ENCODE assay signal across 26 cellular contexts in the genomic region with DNA sequence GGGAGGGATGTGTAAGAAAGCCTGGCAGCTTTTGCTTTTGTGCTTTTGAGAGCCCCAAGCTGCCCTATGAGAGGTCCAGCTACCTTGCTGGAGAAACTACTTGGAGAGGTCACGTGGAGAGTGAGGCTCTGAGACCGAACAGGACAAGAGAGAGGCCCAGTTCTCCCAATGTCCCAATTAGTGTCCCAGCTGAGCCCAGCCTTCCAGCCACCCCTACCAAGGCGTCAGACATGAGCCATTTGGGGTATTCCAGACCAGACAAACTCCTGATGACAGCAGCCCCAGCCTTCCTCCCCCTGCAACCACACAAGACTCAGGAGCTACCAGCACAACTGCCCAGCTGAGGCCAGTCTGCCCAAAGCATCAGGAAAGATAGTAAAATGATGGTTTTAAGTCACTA. TPM values are rescaled to one million over a fixed set of nuclear protein-coding genes. Genes with fewer than 3 reads are reported as not detected.
A peak's percentile ranks its signal among the peaks of the same experiment; 100 is the strongest.
DNase-seq lines count a peak whose midpoint lies in the region; ATAC-seq and TF ChIP-seq lines count a peak whose summit lies in the region.
"Had no signal": no experiment of that assay in that cellular context is flagged by ENCODE, and none has a peak within 500 bp of the region (broad histone marks: within the 10 kb centered on the region; RNA-seq: fewer than 3 reads in every experiment).

No MANE protein-coding gene starts in this region.

- peaks cover 9% of the 10 kb centered on the region for H3K4me1 Mint-ChIP-seq in neural crest cell

- no peak for TF ChIP-seq CTCF in esophagus squamous epithelium (IDR thresholded peaks at IDR 0.05)
- TF ChIP-seq CTCF in neural crest cell (conservative IDR thresholded peaks at IDR 0.05) = no peak
- TF ChIP-seq CTCF in prostate gland (IDR thresholded peaks at IDR 0.05) = no peak

- TF ChIP-seq POLR2A in esophagus squamous epithelium (IDR thresholded peaks at IDR 0.05) (no peak), prostate gland (IDR thresholded peaks at IDR 0.05) (no peak)

- H3K9me3 ChIP-seq in right cardiac atrium (ENCODE audit: control insufficient read depth, low read length) (no peaks in the 10 kb centered on the region), esophagus squamous epithelium (no peaks in the 10 kb centered on the region), prostate gland (no peaks in the 10 kb centered on the region)
- H3K9me3 ChIP-seq: BE2C, SJSA1 had no signal

- H3K27me3 ChIP-seq in right cardiac atrium (ENCODE audit: control insufficient read depth, insufficient read depth) (no peaks in the 10 kb centered on the region), esophagus squamous epithelium (no peaks in the 10 kb centered on the region), prostate gland (replicated peaks; ENCODE audit: insufficient read depth) (no peaks in the 10 kb centered on the region)
- H3K27me3 ChIP-seq: BE2C, SJSA1 had no signal

- WGBS in right cardiac atrium = 90% methylated on average over 3 of the region's 3 CpGs
- WGBS in esophagus squamous epithelium, 2 donors = 100% methylated on average over 1 of the region's 3 CpGs; no CpG with 5 or more reads in 1 of the 2 donors
- 85% methylated on average over 3 of the region's 3 CpGs for WGBS in prostate gland

- H3K27ac Mint-ChIP-seq in neural crest cell (ENCODE audit: unreplicated experiment) = peak overlapping the region; percentile 57

- peaks cover 13% of the 10 kb centered on the region for H3K36me3 Mint-ChIP-seq in neural crest cell (ENCODE audit: low read depth)
- H3K36me3 Mint-ChIP-seq: CD14-positive monocyte had no signal

- H3K4me3 ChIP-seq in right cardiac atrium (ENCODE audit: low read length) (no peak overlapping the region), esophagus squamous epithelium (no peak overlapping the region), prostate gland (no peak overlapping the region)
- H3K4me3 ChIP-seq: PC-9, SJSA1 had no signal

- intact Hi-C loops in left ventricle myocardium superior (cut with micrococcal nuclease) = no loop called here
- intact Hi-C loops in right cardiac atrium (cut with DNase I) = no loop called here
- intact Hi-C loops in esophagus squamous epithelium (cut with DNase I) = no loop called here
- intact Hi-C loops in prostate gland (cut with DNase I) = no loop called here

- no peak for ATAC-seq in left ventricle myocardium superior
- no peak for ATAC-seq in right cardiac atrium
- ATAC-seq: Right ventricle myocardium inferior had no signal

- H3K27me3 Mint-ChIP-seq in neural crest cell (ENCODE audit: low read depth) = no peaks in the 10 kb centered on the region

- H3K4me1 ChIP-seq in right cardiac atrium (ENCODE audit: control insufficient read depth, insufficient read depth, low read length) (no peaks in the 10 kb centered on the region), esophagus squamous epithelium (peaks cover 8 to 70% (median 21%) of the 10 kb centered on the region in 3 donors), prostate gland (replicated peaks) (no peaks in the 10 kb centered on the region)
- H3K4me1 ChIP-seq: BE2C, SJSA1 had no signal

- H3K27ac ChIP-seq in right cardiac atrium (ENCODE audit: low read length) = no peak overlapping the region
- H3K27ac ChIP-seq in esophagus squamous epithelium = peak overlapping the region in 3 of 4 donors; percentile 5 to 74 (median 5)
- no peak overlapping the region for H3K27ac ChIP-seq in prostate gland
- H3K27ac ChIP-seq: HL-60, PC-9, SJSA1 had no signal

- DNase-seq in left ventricle myocardium superior (peak; percentile 7), right cardiac atrium (no peak), esophagus squamous epithelium (lab: John Stamatoyannopoulos, UW) (no peak), neural crest cell (ENCODE audit: low read depth, low spot score) (no peak), dedifferentiated amniotic fluid mesenchymal stem cell (ENCODE audit: extremely low spot score) (no peak), prostate gland (ENCODE audit: low spot score) (no peak), SIG-M5 treated with dmso at 0.1 percent for 504 hours (lab: John Stamatoyannopoulos, UW; ENCODE audit: unreplicated experiment) (no peak)
- no peak for DNase-seq in activated naive CD4-positive, alpha-beta T cell treated with Interleukin-2 at 50 U/mL for 16 hours
- DNase-seq: 8988T; ACHN; BE2C; Calu3; DND-41; NCI-H1105; NCI-H1436 treated with DMSO at 0.1 percent for 48 hours; NCI-H1930; NCI-H2107; NCI-H446; NCI-H524 treated with DMSO at 0.1 percent for 48 hours; NCI-H774; NK-92 treated with Interleukin-12 subunit alpha and Interleukin-12 subunit beta, amount 100 ng/mL, for 24 hours; PC-9 had no signal

- H3K9me3 Mint-ChIP-seq in neural crest cell = no peaks in the 10 kb centered on the region

- no peaks in the 10 kb centered on the region for H3K36me3 ChIP-seq in esophagus squamous epithelium
- H3K36me3 ChIP-seq in prostate gland = no peaks in the 10 kb centered on the region
- H3K36me3 ChIP-seq: BE2C, SJSA1 had no signal

- H3K4me3 Mint-ChIP-seq in neural crest cell = no peak overlapping the region
- H3K4me3 Mint-ChIP-seq: CD14-positive monocyte had no signal

RNA-seq across cellular contexts. Expression of gene NKD1, which starts 35.0 kb away (rescaled TPM):
- total RNA-seq in left ventricle myocardium superior (0.59 TPM), right cardiac atrium (1 to 10 TPM; 1.1 to 3.2 (median 2.1) TPM), esophagus squamous epithelium (10 to 100 TPM in 1 of 4 donors, 1 to 10 TPM in 3; 1.1 to 10.5 (median 3.1) TPM), neural crest cell (49.8 and 54.7 TPM in 2 replicates), prostate gland (10 to 100 TPM in 1 of 2 donors, 1 to 10 TPM in 1; 7.0 to 13.8 TPM)
- 0.68 TPM for polyA plus RNA-seq in right cardiac atrium
- polyA plus RNA-seq: CD14-positive monocyte had no signal

Comparison
In these comparisons a context has a peak if more than half of its experiments do, and no peak if none do; other contexts are left out.
1. H3K27ac ChIP-seq: peak in esophagus squamous epithelium (3 of 4); none in right cardiac atrium (single experiment) and prostate gland (0 of 2).